ENCODE assay signal across 8 cellular contexts in genomic region chr17:75749545-75750389, GRCh38. TPM values are rescaled to one million over a fixed set of nuclear protein-coding genes. Genes with fewer than 3 reads are reported as not detected.
A peak's percentile ranks its signal among the peaks of the same experiment; 100 is the strongest.
DNase-seq lines count a peak whose midpoint lies in the region; ATAC-seq and TF ChIP-seq lines count a peak whose summit lies in the region.

No MANE protein-coding gene starts in this region.

- H3K4me3 ChIP-seq in OCI-LY1 (ENCODE audit: low read depth, low read length, poor library complexity, severe bottlenecking): no peak overlapping the region

- H3K9me2 ChIP-seq in OCI-LY1 (ENCODE audit: low read depth, low read length): no peaks in the 10 kb centered on the region

- H3K79me2 ChIP-seq in OCI-LY1 (ENCODE audit: insufficient read depth, low read length): no peaks in the 10 kb centered on the region

- no peak overlapping the region for H2AFZ ChIP-seq in OCI-LY1 (ENCODE audit: low read length)

- no peaks in the 10 kb centered on the region for H3K36me3 ChIP-seq in OCI-LY1 (ENCODE audit: insufficient read depth, low read length)

- peak; percentile 32 for DNase-seq in DMS153 treated with DMSO at 0.1 percent for 48 hours (lab: John Stamatoyannopoulos, UW; ENCODE audit: unreplicated experiment)
- DNase-seq in HuH-7 (ENCODE audit: low spot score): peak; percentile 94
- DNase-seq in activated CD8-positive, alpha-beta memory T cell treated with anti-CD3 and anti-CD28 coated beads, Interleukin-2, amount 50 U/mL, for 48 hours: peak; percentile 99
- DNase-seq in epidermal melanocyte (ENCODE audit: insufficient read length, low spot score): peak; percentile 96
- peak; percentile 80 for DNase-seq in myocyte (ENCODE audit: low read depth)
- DNase-seq in stimulated activated CD8-positive, alpha-beta memory T cell treated with anti-CD3 and anti-CD28 coated beads, Interleukin-4, amount 100 ng/mL, for 48 hours: peak; percentile 97

- H3K27ac ChIP-seq in OCI-LY1 (ENCODE audit: low read depth, low read length, poor library complexity, severe bottlenecking): no peak overlapping the region

- TF ChIP-seq CTCF in OCI-LY1 (IDR thresholded peaks at IDR 0.05; ENCODE audit: low read length): peak; percentile 83

- H3F3A ChIP-seq in OCI-LY1 (ENCODE audit: insufficient read depth, low read length): no peaks in the 10 kb centered on the region

- no peak for ATAC-seq in HG02870 (IDR thresholded peaks at IDR 0.05; ENCODE audit: unreplicated experiment)

- H3K4me1 ChIP-seq in OCI-LY1 (ENCODE audit: insufficient read depth, low read length, severe bottlenecking): peaks cover 25% of the 10 kb centered on the region

- H3K9me3 ChIP-seq in OCI-LY1 (ENCODE audit: low read length): no peaks in the 10 kb centered on the region

- H3K9ac ChIP-seq in OCI-LY1 (ENCODE audit: low read length): no peak overlapping the region

- no peaks in the 10 kb centered on the region for H3K27me3 ChIP-seq in OCI-LY1 (ENCODE audit: insufficient read depth, low read length)

- H3K4me2 ChIP-seq in OCI-LY1 (ENCODE audit: low read length): no peak overlapping the region; the same call in 1 of the 2 replicates

- H4K20me1 ChIP-seq in OCI-LY1 (ENCODE audit: insufficient read depth, low read length): no peaks in the 10 kb centered on the region

RNA-seq across cellular contexts. Expression of gene GALK1, which starts 15.2 kb away (rescaled TPM):
- total RNA-seq in myocyte: 18.5 and 24.0 TPM in 2 replicates
- polyA plus RNA-seq in myocyte (2012): 35.6 TPM

RNA-seq across cellular contexts. Expression of gene ITGB4, which starts 28.5 kb away (rescaled TPM):
- total RNA-seq in myocyte: 0.13 TPM in 1 of 2 replicates, not detected in the other
- 1.5 TPM for polyA plus RNA-seq in myocyte (2012)

RNA-seq across cellular contexts. Expression of gene UNK, which starts 34.8 kb away (rescaled TPM):
- 12.7 and 23.6 TPM in 2 replicates for total RNA-seq in myocyte
- 17.6 TPM for polyA plus RNA-seq in myocyte (2012)

Comparison
In these comparisons a context has a peak if more than half of its experiments do, and no peak if none do; other contexts are left out.
1. DNase-seq: peak in every context shown above with its lines; median percentile 99 in activated CD8-positive, alpha-beta memory T cell treated with anti-CD3 and anti-CD28 coated beads, Interleukin-2, amount 50 U/mL, for 48 hours; 97 in stimulated activated CD8-positive, alpha-beta memory T cell treated with anti-CD3 and anti-CD28 coated beads, Interleukin-4, amount 100 ng/mL, for 48 hours; 96 in epidermal melanocyte; 94 in HuH-7; 80 in myocyte; 32 in DMS153 treated with DMSO at 0.1 percent for 48 hours.